Comparison of ENCODE assay signal across 12 cellular contexts in the genomic region with DNA sequence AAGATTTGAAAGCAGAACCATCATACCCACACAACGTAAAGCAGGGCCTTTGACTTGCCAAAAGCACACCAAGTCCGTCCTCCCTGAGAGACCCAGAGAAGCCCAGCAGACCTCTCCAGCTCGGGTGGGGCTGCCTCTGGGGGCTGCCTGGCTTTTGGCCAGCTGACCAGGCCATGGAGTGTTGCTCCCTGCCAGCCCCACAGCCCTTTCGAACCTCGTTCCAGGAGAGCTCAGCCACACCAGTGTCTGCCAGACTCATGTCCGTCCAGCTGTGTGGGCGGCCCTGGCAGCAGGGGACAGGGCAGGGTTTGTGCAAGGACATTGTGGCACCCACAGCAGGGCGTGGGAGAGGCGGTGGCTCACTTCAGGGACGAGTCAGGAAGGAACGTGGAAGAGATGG. TPM values are rescaled to one million over a fixed set of nuclear protein-coding genes. Genes with fewer than 3 reads are reported as not detected.
A peak's percentile ranks its signal among the peaks of the same experiment; 100 is the strongest.
DNase-seq lines count a peak whose midpoint lies in the region; ATAC-seq and TF ChIP-seq lines count a peak whose summit lies in the region.
"Had no signal": no experiment of that assay in that cellular context is flagged by ENCODE, and none has a peak within 500 bp of the region (broad histone marks: within the 10 kb centered on the region; RNA-seq: fewer than 3 reads in every experiment).

No MANE protein-coding gene starts in this region.

- peaks cover 6% of the 10 kb centered on the region; the same call in 1 of the 2 replicates for H3K4me1 ChIP-seq in HEK293 (ENCODE audit: control insufficient read depth, insufficient read depth, low read length)
- peaks cover 24% of the 10 kb centered on the region for H3K4me1 ChIP-seq in skeletal muscle satellite cell (ENCODE audit: control insufficient read depth, insufficient read depth, low read length)

- H3K4me2 ChIP-seq in skeletal muscle satellite cell (ENCODE audit: low read length) = peak overlapping the region; percentile 62
- H3K4me2 ChIP-seq: PC-9 had no signal

- H3K4me3 ChIP-seq in HEK293 (ENCODE audit: low read depth, low read length) (no peak overlapping the region), lower leg skin (ENCODE audit: low read depth, poor library complexity, severe bottlenecking) (no peak overlapping the region), skeletal muscle satellite cell (ENCODE audit: low read length) (peak overlapping the region; percentile 19)
- H3K4me3 ChIP-seq: PC-9 had no signal

- DNase-seq in lower leg skin (ENCODE audit: low spot score in 2 of 2) = peak; percentile 81 to 93
- DNase-seq in A172 (ENCODE audit: low spot score) = no peak
- no peak for DNase-seq in KBM-7
- no peak for DNase-seq in D341Med (ENCODE audit: low spot score)
- DNase-seq in effector CD8-positive, alpha-beta T cell (lab: John Stamatoyannopoulos, UW) = no peak
- DNase-seq: AML-193, GDM1, NCI-H187 treated with DMSO at 0.1 percent for 48 hours, PC-9 had no signal

- H3K9ac ChIP-seq in skeletal muscle satellite cell (ENCODE audit: low read depth, low read length) = peak overlapping the region; percentile 12

- in situ Hi-C loops in KBM-7 (cut with MboI; ENCODE audit: low pct_unique_long_range_greater_than_20kb, low sequenced_read_pairs) = loop anchor here (10.0 kb wide), 1 partner anchor 136 kb away; no protein-coding TSS in a partner anchor

- 9 to 25% methylated on average over 9 to 11 of the region's 11 CpGs for WGBS in lower leg skin, 2 donors

- ATAC-seq in esophagus mucosa = peak; percentile 27

- H3K36me3 ChIP-seq in HEK293 (ENCODE audit: control insufficient read depth in 2 of 2, insufficient read depth in 1 of 2, low read length in 2 of 2) (no peaks in the 10 kb centered on the region), skeletal muscle satellite cell (ENCODE audit: insufficient read depth, low read length) (no peaks in the 10 kb centered on the region)

- H3K9me3 ChIP-seq in HEK293 (ENCODE audit: control insufficient read depth, insufficient read depth, low read depth, low read length) = no peaks in the 10 kb centered on the region
- no peaks in the 10 kb centered on the region for H3K9me3 ChIP-seq in skeletal muscle satellite cell (replicated peaks; ENCODE audit: low read length)

- intact Hi-C loops in lower leg skin (cut with DNase I; ENCODE audit: low total_unique reads) = no loop called here

- CTCF ChIA-PET in HEK293 (lab: Yijun Ruan, JAX) = interaction anchor here (1.0 to 1.4 kb wide), 5 partner anchors 20 to 178 kb away, joined by 3 to 6 read pairs (median 4); partner anchors contain the start of gene IRF2BPL

- H3K27me3 ChIP-seq in skeletal muscle satellite cell (ENCODE audit: control insufficient read depth, insufficient read depth, low read length) = no peaks in the 10 kb centered on the region

- no peak overlapping the region for H3K27ac ChIP-seq in HEK293 (ENCODE audit: extremely low read depth, low read depth, low read length)
- H3K27ac ChIP-seq: PC-9 had no signal

- POLR2A ChIA-PET in HEK293 (lab: Yijun Ruan, JAX) = interaction anchor here (0.6 kb wide), 1 partner anchor 104 kb away, joined by 3 read pairs; no protein-coding TSS in a partner anchor

- no peak for TF ChIP-seq POLR2A in lower leg skin (IDR thresholded peaks at IDR 0.05)

- TF ChIP-seq CTCF in HEK293 (tag by site-specific recombination; IDR thresholded peaks at IDR 0.05) (no peak), lower leg skin (IDR thresholded peaks at IDR 0.05) (no peak)

TF ChIP-seq in HEK293, 187 proteins besides CTCF, POLR2A, EP300 and RAD21:
- TF ChIP-seq, protein P1, sequence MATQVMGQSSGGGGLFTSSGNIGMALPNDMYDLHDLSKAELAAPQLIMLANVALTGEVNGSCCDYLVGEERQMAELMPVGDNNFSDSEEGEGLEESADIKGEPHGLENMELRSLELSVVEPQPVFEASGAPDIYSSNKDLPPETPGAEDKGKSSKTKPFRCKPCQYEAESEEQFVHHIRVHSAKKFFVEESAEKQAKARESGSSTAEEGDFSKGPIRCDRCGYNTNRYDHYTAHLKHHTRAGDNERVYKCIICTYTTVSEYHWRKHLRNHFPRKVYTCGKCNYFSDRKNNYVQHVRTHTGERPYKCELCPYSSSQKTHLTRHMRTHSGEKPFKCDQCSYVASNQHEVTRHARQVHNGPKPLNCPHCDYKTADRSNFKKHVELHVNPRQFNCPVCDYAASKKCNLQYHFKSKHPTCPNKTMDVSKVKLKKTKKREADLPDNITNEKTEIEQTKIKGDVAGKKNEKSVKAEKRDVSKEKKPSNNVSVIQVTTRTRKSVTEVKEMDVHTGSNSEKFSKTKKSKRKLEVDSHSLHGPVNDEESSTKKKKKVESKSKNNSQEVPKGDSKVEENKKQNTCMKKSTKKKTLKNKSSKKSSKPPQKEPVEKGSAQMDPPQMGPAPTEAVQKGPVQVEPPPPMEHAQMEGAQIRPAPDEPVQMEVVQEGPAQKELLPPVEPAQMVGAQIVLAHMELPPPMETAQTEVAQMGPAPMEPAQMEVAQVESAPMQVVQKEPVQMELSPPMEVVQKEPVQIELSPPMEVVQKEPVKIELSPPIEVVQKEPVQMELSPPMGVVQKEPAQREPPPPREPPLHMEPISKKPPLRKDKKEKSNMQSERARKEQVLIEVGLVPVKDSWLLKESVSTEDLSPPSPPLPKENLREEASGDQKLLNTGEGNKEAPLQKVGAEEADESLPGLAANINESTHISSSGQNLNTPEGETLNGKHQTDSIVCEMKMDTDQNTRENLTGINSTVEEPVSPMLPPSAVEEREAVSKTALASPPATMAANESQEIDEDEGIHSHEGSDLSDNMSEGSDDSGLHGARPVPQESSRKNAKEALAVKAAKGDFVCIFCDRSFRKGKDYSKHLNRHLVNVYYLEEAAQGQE (tag by site-specific recombination; IDR thresholded peaks at IDR 0.05) = no peak
- TF ChIP-seq, protein P2, sequence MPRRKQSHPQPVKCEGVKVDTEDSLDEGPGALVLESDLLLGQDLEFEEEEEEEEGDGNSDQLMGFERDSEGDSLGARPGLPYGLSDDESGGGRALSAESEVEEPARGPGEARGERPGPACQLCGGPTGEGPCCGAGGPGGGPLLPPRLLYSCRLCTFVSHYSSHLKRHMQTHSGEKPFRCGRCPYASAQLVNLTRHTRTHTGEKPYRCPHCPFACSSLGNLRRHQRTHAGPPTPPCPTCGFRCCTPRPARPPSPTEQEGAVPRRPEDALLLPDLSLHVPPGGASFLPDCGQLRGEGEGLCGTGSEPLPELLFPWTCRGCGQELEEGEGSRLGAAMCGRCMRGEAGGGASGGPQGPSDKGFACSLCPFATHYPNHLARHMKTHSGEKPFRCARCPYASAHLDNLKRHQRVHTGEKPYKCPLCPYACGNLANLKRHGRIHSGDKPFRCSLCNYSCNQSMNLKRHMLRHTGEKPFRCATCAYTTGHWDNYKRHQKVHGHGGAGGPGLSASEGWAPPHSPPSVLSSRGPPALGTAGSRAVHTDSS (tag by site-specific recombination; IDR thresholded peaks at IDR 0.05) = no peak
- peak; percentile 73 for TF ChIP-seq ZFHX2 (tag by site-specific recombination; conservative IDR thresholded peaks at IDR 0.05)
- peak; percentile 43 for TF ChIP-seq EGR2 (tag by site-specific recombination; IDR thresholded peaks at IDR 0.05; ENCODE audit: low read depth)
- no peak for TF ChIP-seq MZF1 (tag by site-specific recombination; IDR thresholded peaks at IDR 0.05; ENCODE audit: borderline replicate concordance)
- TF ChIP-seq ZIC2 (tag by site-specific recombination; IDR thresholded peaks at IDR 0.05) = peak; percentile 71
- TF ChIP-seq ZNF274 (IDR thresholded peaks at IDR 0.05; ENCODE audit: low read length) = no peak
- no peak for TF ChIP-seq ZNF274 (tag by site-specific recombination; IDR thresholded peaks at IDR 0.05; ENCODE audit: borderline replicate concordance)
- TF ChIP-seq YY1 (tag by site-specific recombination; IDR thresholded peaks at IDR 0.05) = no peak
- 0 out of 2 replicates have a peak, but pooled peaks have one; percentile 25 for TF ChIP-seq KLF1 (tag by site-specific recombination; IDR thresholded peaks at IDR 0.05)
- TF ChIP-seq ZNF600 (tag by site-specific recombination; IDR thresholded peaks at IDR 0.05) = no peak
- TF ChIP-seq ZNF404 (tag by site-specific recombination; IDR thresholded peaks at IDR 0.05) = no peak

RNA-seq across cellular contexts. Expression of gene IRF2BPL, which starts 22.6 kb away (rescaled TPM):
- total RNA-seq in esophagus mucosa = 14.2 TPM
- 100 to 1,000 TPM in 1 of 4 donors, 10 to 100 TPM in 3; 64.5 to 100 (median 94.0) TPM for total RNA-seq in lower leg skin
- total RNA-seq in skeletal muscle satellite cell (2012; rRNA removed) = 11.4 and 15.5 TPM in 2 replicates
- 20.8 and 24.7 TPM in 2 replicates for total RNA-seq in A172 (2014; rRNA removed; shearing (Covaris generic))

RNA-seq across cellular contexts. Expression of gene CIPC, which starts 47.0 kb away (rescaled TPM):
- total RNA-seq in esophagus mucosa (19.7 TPM), lower leg skin (10 to 100 TPM; 36.6 to 60.0 (median 52.1) TPM)
- 9.9 and 10.5 TPM in 2 replicates for total RNA-seq in skeletal muscle satellite cell (2012; rRNA removed)
- total RNA-seq in A172 (2014; rRNA removed; shearing (Covaris generic)) = 9.9 and 13.5 TPM in 2 replicates

Comparison
In these comparisons a context has a peak if more than half of its experiments do, and no peak if none do; other contexts are left out.
1. DNase-seq: peak in lower leg skin (2 of 2); none in A172 (single experiment), KBM-7 (single experiment), D341Med (single experiment) and effector CD8-positive, alpha-beta T cell (single experiment).